Comparison of ENCODE assay signal across 26 cellular contexts in genomic region chr11:18132341-18132740, GRCh38. TPM values are rescaled to one million over a fixed set of nuclear protein-coding genes. Genes with fewer than 3 reads are reported as not detected.
A peak's percentile ranks its signal among the peaks of the same experiment; 100 is the strongest.
DNase-seq lines count a peak whose midpoint lies in the region; ATAC-seq, FAIRE-seq and TF ChIP-seq lines count a peak whose summit lies in the region.
"Had no signal": no experiment of that assay in that cellular context is flagged by ENCODE, and none has a peak within 500 bp of the region (broad histone marks: within the 10 kb centered on the region; RNA-seq: fewer than 3 reads in every experiment).

MRGPRX3 (plus strand) TSS chr11:18132571; CDS start chr11:18137203, 4,632 bp downstream.

- TF ChIP-seq CTCF in MCF 10A (IDR thresholded peaks at IDR 0.05; ENCODE audit: unreplicated experiment) (no peak), breast epithelium (IDR thresholded peaks at IDR 0.05) (no peak), bronchial epithelial cell (IDR thresholded peaks at IDR 0.05; ENCODE audit: insufficient read depth, low read length, severe bottlenecking) (no peak), fibroblast of mammary gland (conservative IDR thresholded peaks at IDR 0.05; ENCODE audit: control insufficient read depth, insufficient read depth, low read depth, low read length) (no peak)

- H3K4me3 ChIP-seq in breast epithelium = no peak within 1 kb of the TSS
- H3K4me3 ChIP-seq in bronchial epithelial cell (ENCODE audit: low read depth, low read length) = no peak within 1 kb of the TSS
- no peak within 1 kb of the TSS for H3K4me3 ChIP-seq in fibroblast of mammary gland (ENCODE audit: control insufficient read depth, low read depth, low read length)
- H3K4me3 ChIP-seq: BLaER1 treated with 17β-estradiol and CSF1 and Interleukin-3, amounts not matched to agents 10 nM and 100 nM; SJCRH30 had no signal

- no peaks in the 10 kb centered on the region for H3K27me3 ChIP-seq in breast epithelium
- H3K27me3 ChIP-seq in bronchial epithelial cell (ENCODE audit: control insufficient read depth, insufficient read depth, low read length) = no peaks in the 10 kb centered on the region
- H3K27me3 ChIP-seq: BLaER1 treated with 17β-estradiol and CSF1 and Interleukin-3, amounts not matched to agents 10 nM and 100 nM had no signal

- H3K4me1 Mint-ChIP-seq in MCF 10A (ENCODE audit: insufficient read depth, unreplicated experiment) = no peaks in the 10 kb centered on the region
- no peaks in the 10 kb centered on the region for H3K4me1 Mint-ChIP-seq in activated CD8-positive, alpha-beta T cell treated with anti-CD3 and anti-CD28 coated beads, Interleukin-2, amount 10 ng/mL, durations not matched to agents 7 days and 5 days (ENCODE audit: low read depth)
- H3K4me1 Mint-ChIP-seq: CD4-positive, alpha-beta memory T cell had no signal

- DNase-seq in MCF 10A (ENCODE audit: unreplicated experiment) (peak; percentile 33), breast epithelium (ENCODE audit: low spot score in 2 of 2) (no peak), bronchial epithelial cell (ENCODE audit: low read depth) (peak; percentile 91), fibroblast of mammary gland (ENCODE audit: low read depth) (peak; percentile 3), SK-N-DZ (ENCODE audit: low spot score) (no peak), kidney tubule cell (ENCODE audit: low spot score) (no peak), KBM-7 (no peak)
- no peak for DNase-seq in activated CD8-positive, alpha-beta T cell treated with anti-CD3 and anti-CD28 coated beads, Interleukin-2, amount 10 ng/mL, durations not matched to agents 7 days and 5 days
- DNase-seq: 8988T; Caco-2; CD4-positive, alpha-beta memory T cell; DMS 273 treated with DMSO at 0.1 percent for 48 hours; DMS79 treated with DMSO at 0.1 percent for 48 hours; KG1; NCI-H1092 treated with DMSO at 0.1 percent for 48 hours; NCI-H1436 treated with DMSO at 0.1 percent for 48 hours; NCI-H2029; NCI-H2171; NCI-H524 treated with DMSO at 0.1 percent for 48 hours; NCI-H82; SJCRH30 had no signal

- H3K36me3 ChIP-seq in breast epithelium = no peaks in the 10 kb centered on the region
- no peaks in the 10 kb centered on the region for H3K36me3 ChIP-seq in bronchial epithelial cell (ENCODE audit: control insufficient read depth, insufficient read depth, low read length)
- H3K36me3 ChIP-seq: BLaER1 treated with 17β-estradiol and CSF1 and Interleukin-3, amounts not matched to agents 10 nM and 100 nM; SJCRH30 had no signal

- no peak for TF ChIP-seq POLR2A in breast epithelium (IDR thresholded peaks at IDR 0.05)

- CTCF ChIA-PET in MCF 10A (lab: Yijun Ruan, JAX) = interaction anchor here (0.5 kb wide), 1 partner anchor 272 kb away, joined by 3 read pairs; no protein-coding TSS in a partner anchor
- CTCF ChIA-PET in activated CD8-positive, alpha-beta T cell treated with anti-CD3 and anti-CD28 coated beads, Interleukin-2, amount 10 ng/mL, durations not matched to agents 7 days and 5 days (lab: Charles Lee) = no interaction called here

- H3K27ac Mint-ChIP-seq in MCF 10A (ENCODE audit: low read depth, unreplicated experiment) = no peak within 1 kb of the TSS
- H3K27ac Mint-ChIP-seq in activated CD8-positive, alpha-beta T cell treated with anti-CD3 and anti-CD28 coated beads, Interleukin-2, amount 10 ng/mL, durations not matched to agents 7 days and 5 days = no peak within 1 kb of the TSS
- H3K27ac Mint-ChIP-seq: CD4-positive, alpha-beta memory T cell had no signal

- ATAC-seq in activated CD8-positive, alpha-beta T cell treated with anti-CD3 and anti-CD28 coated beads, Interleukin-2, amount 10 ng/mL, durations not matched to agents 7 days and 5 days = no peak
- ATAC-seq: Panc1 had no signal

- H3K4me1 ChIP-seq in breast epithelium = no peaks in the 10 kb centered on the region
- H3K4me1 ChIP-seq: BLaER1 treated with 17β-estradiol and CSF1 and Interleukin-3, amounts not matched to agents 10 nM and 100 nM; Caco-2; SJCRH30 had no signal

- H3K9me3 ChIP-seq in breast epithelium = no peaks in the 10 kb centered on the region
- H3K9me3 ChIP-seq: Caco-2, SJCRH30 had no signal

- H3K9me3 Mint-ChIP-seq in MCF 10A (ENCODE audit: unreplicated experiment) = no peaks in the 10 kb centered on the region
- H3K9me3 Mint-ChIP-seq in activated CD8-positive, alpha-beta T cell treated with anti-CD3 and anti-CD28 coated beads, Interleukin-2, amount 10 ng/mL, durations not matched to agents 7 days and 5 days (ENCODE audit: insufficient read depth) = no peaks in the 10 kb centered on the region

- intact Hi-C loops in MCF 10A (cut with micrococcal nuclease) (no loop called here), breast epithelium (cut with DNase I; ENCODE audit: low total_unique reads) (no loop called here)

- POLR2A ChIA-PET in MCF 10A (lab: Yijun Ruan, JAX) = interaction anchor here (0.6 kb wide), 1 partner anchor 19 kb away, joined by 3 read pairs; no protein-coding TSS in a partner anchor
- POLR2A ChIA-PET in activated CD8-positive, alpha-beta T cell treated with anti-CD3 and anti-CD28 coated beads, Interleukin-2, amount 10 ng/mL, durations not matched to agents 7 days and 5 days (lab: Charles Lee) = no interaction called here

- peak; percentile 87 for FAIRE-seq in bronchial epithelial cell (lab: Jason Lieb, UNC)
- FAIRE-seq: GM18507 had no signal

- no peak within 1 kb of the TSS for H3K4me3 Mint-ChIP-seq in MCF 10A (ENCODE audit: unreplicated experiment)
- no peak within 1 kb of the TSS for H3K4me3 Mint-ChIP-seq in activated CD8-positive, alpha-beta T cell treated with anti-CD3 and anti-CD28 coated beads, Interleukin-2, amount 10 ng/mL, durations not matched to agents 7 days and 5 days
- H3K4me3 Mint-ChIP-seq: CD4-positive, alpha-beta memory T cell had no signal

- BruUV-seq in MCF 10A (replicated peaks; lab: Mats Ljungman, UMichigan) = no TSS peak

- no peaks in the 10 kb centered on the region for H3K27me3 Mint-ChIP-seq in MCF 10A (ENCODE audit: insufficient read depth, unreplicated experiment)
- peaks cover 27% of the 10 kb centered on the region for H3K27me3 Mint-ChIP-seq in activated CD8-positive, alpha-beta T cell treated with anti-CD3 and anti-CD28 coated beads, Interleukin-2, amount 10 ng/mL, durations not matched to agents 7 days and 5 days (ENCODE audit: low read depth)

- H3K36me3 Mint-ChIP-seq in MCF 10A (ENCODE audit: insufficient read depth, unreplicated experiment) = peaks cover 4% of the 10 kb centered on the region
- no peaks in the 10 kb centered on the region for H3K36me3 Mint-ChIP-seq in activated CD8-positive, alpha-beta T cell treated with anti-CD3 and anti-CD28 coated beads, Interleukin-2, amount 10 ng/mL, durations not matched to agents 7 days and 5 days (ENCODE audit: low read depth)
- H3K36me3 Mint-ChIP-seq: CD4-positive, alpha-beta memory T cell had no signal

- no peak within 1 kb of the TSS for H3K27ac ChIP-seq in breast epithelium
- H3K27ac ChIP-seq: BLaER1 treated with 17β-estradiol and CSF1 and Interleukin-3, amounts not matched to agents 10 nM and 100 nM; SJCRH30 had no signal

- in situ Hi-C loops in KBM-7 (cut with MboI; ENCODE audit: low pct_unique_long_range_greater_than_20kb, low sequenced_read_pairs) = no loop called here

RNA-seq across cellular contexts. Expression of gene MRGPRX3, which starts in this region (rescaled TPM):
- 0.34 and 0.79 TPM in 2 replicates for total RNA-seq in MCF 10A (2022)
- 1 to 10 TPM in 2 of 3 donors, not detected in 1; 2.0 to 5.2 TPM for total RNA-seq in breast epithelium
- total RNA-seq in bronchial epithelial cell = 0.13 TPM in 1 of 2 replicates, not detected in the other
- polyA plus RNA-seq in SK-N-DZ (2014; cell fraction: cytosol; rRNA removed) = not detected in 2 replicates
- polyA plus RNA-seq in SK-N-DZ (2014; cell fraction: nucleus; rRNA removed) = not detected in 2 replicates
- total RNA-seq in activated CD8-positive, alpha-beta T cell treated with anti-CD3 and anti-CD28 coated beads, Interleukin-2, amount 10 ng/mL, durations not matched to agents 7 days and 5 days = not detected
- total RNA-seq: Caco-2; CD4-positive, alpha-beta memory T cell; G401; H4; SJCRH30 had no signal
- polyA plus RNA-seq: CD4-positive, alpha-beta memory T cell had no signal

Comparison
In these comparisons a context has a peak if more than half of its experiments do, and no peak if none do; other contexts are left out.
1. Peak in DNase-seq in MCF 10A; RNA of the gene not detected or under 1 TPM.
2. Peak in DNase-seq in bronchial epithelial cell; RNA of the gene not detected or under 1 TPM.